Comparison of ENCODE assay signal across 26 cellular contexts in the genomic region with DNA sequence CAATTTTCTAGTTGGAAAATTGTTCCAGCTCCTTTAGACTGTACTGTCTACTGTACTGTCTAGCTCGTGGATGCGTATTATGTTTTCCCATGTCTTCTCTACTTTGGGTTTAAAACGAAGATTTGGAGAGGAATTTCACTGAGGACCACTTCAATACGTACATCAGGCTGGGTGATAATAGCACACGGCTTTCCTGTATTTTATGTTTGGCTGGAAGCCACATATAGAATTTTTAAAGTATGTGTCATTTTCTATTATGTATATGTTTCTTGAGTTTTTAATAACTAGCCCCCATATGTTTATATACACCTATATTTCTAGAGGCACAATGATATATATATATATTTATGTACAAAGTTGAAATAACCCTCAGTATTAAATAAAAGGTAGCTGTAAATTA.
"Had no signal": no experiment of that assay in that cellular context is flagged by ENCODE, and none has a peak within 500 bp of the region (broad histone marks: within the 10 kb centered on the region; RNA-seq: fewer than 3 reads in every experiment).

No MANE protein-coding gene starts in this region.

- H3K27me3 ChIP-seq: adrenal gland, pancreas, upper lobe of left lung, vagina had no signal

- H3K27ac ChIP-seq: adrenal gland, pancreas, prostate gland, upper lobe of left lung, vagina, VCaP had no signal

- DNase-seq: activated CD4-positive, alpha-beta T cell treated with anti-CD3 and anti-CD28 coated beads for 4 hours; activated CD4-positive, alpha-beta T cell treated with anti-CD3 and anti-CD28 coated beads, Interleukin-2, amount 50 U/mL, for 4 hours; activated effector memory CD4-positive, alpha-beta T cell treated with Interleukin-2 at 50 U/mL for 16 hours; activated naive CD4-positive, alpha-beta T cell treated with Interleukin-2 at 50 U/mL for 16 hours; adrenal gland; aorta; head of caudate nucleus; hippocampal formation; left colon; naive thymus-derived CD4-positive, alpha-beta T cell; pancreas; retina; small intestine; stimulated activated CD4-positive, alpha-beta T cell treated with anti-CD3 and anti-CD28 coated beads, Interleukin-1b, Interleukin-23, amount 100 ng/mL, for 48 hours; stimulated activated CD4-positive, alpha-beta T cell treated with anti-CD3 and anti-CD28 coated beads, Interleukin-4, amount 100 ng/mL, for 4 hours; stimulated activated CD8-positive, alpha-beta memory T cell treated with anti-CD3 and anti-CD28 coated beads, Interleukin-4, amount 100 ng/mL, for 48 hours; stimulated activated naive CD8-positive, alpha-beta T cell treated with anti-CD3 and anti-CD28 coated beads, Interleukin-15, amount 100 ng/mL, for 72 hours; substantia nigra; upper lobe of left lung had no signal

- ATAC-seq: left colon; naive thymus-derived CD4-positive, alpha-beta T cell; pancreas; stimulated activated memory B cell treated with anti-CD40 and anti-IgM and Interleukin-4, amounts not matched to agents 10 μg/mL and 1 μg/mL and 100 μg/mL, for 72 hours; stimulated activated naive CD8-positive, alpha-beta T cell treated with anti-CD3 and anti-CD28 coated beads, Interleukin-15, amount 100 ng/mL, for 72 hours had no signal

- H3K4me1 ChIP-seq: pancreas, prostate gland, vagina had no signal

- H3K27me3 Mint-ChIP-seq: activated naive CD8-positive, alpha-beta T cell; brain; stimulated activated memory B cell treated with anti-CD40 and anti-IgM and Interleukin-4, amounts not matched to agents 10 μg/mL and 1 μg/mL and 100 μg/mL, for 72 hours; stimulated activated naive CD8-positive, alpha-beta T cell treated with anti-CD3 and anti-CD28 coated beads, Interleukin-15, amount 100 ng/mL, for 72 hours had no signal

- H3K36me3 Mint-ChIP-seq: activated naive CD8-positive, alpha-beta T cell; naive thymus-derived CD4-positive, alpha-beta T cell; stimulated activated memory B cell treated with anti-CD40 and anti-IgM and Interleukin-4, amounts not matched to agents 10 μg/mL and 1 μg/mL and 100 μg/mL, for 72 hours had no signal

- H3K4me3 Mint-ChIP-seq: activated naive CD8-positive, alpha-beta T cell; brain; mesothelial cell of epicardium; naive thymus-derived CD4-positive, alpha-beta T cell; stimulated activated memory B cell treated with anti-CD40 and anti-IgM and Interleukin-4, amounts not matched to agents 10 μg/mL and 1 μg/mL and 100 μg/mL, for 72 hours; stimulated activated naive CD8-positive, alpha-beta T cell treated with anti-CD3 and anti-CD28 coated beads, Interleukin-15, amount 100 ng/mL, for 72 hours had no signal

- H3K4me1 Mint-ChIP-seq: naive thymus-derived CD4-positive, alpha-beta T cell; stimulated activated memory B cell treated with anti-CD40 and anti-IgM and Interleukin-4, amounts not matched to agents 10 μg/mL and 1 μg/mL and 100 μg/mL, for 72 hours; stimulated activated naive CD8-positive, alpha-beta T cell treated with anti-CD3 and anti-CD28 coated beads, Interleukin-15, amount 100 ng/mL, for 72 hours had no signal

- H3K36me3 ChIP-seq: adrenal gland, pancreas, prostate gland, upper lobe of left lung, vagina had no signal

- H3K9me3 ChIP-seq: pancreas, prostate gland, vagina had no signal

- H3K4me3 ChIP-seq: adrenal gland, pancreas, prostate gland, upper lobe of left lung, vagina had no signal

- H3K27ac Mint-ChIP-seq: activated naive CD8-positive, alpha-beta T cell; mesothelial cell of epicardium; naive thymus-derived CD4-positive, alpha-beta T cell; stimulated activated memory B cell treated with anti-CD40 and anti-IgM and Interleukin-4, amounts not matched to agents 10 μg/mL and 1 μg/mL and 100 μg/mL, for 72 hours; stimulated activated naive CD8-positive, alpha-beta T cell treated with anti-CD3 and anti-CD28 coated beads, Interleukin-15, amount 100 ng/mL, for 72 hours had no signal
